In the genomic region with DNA sequence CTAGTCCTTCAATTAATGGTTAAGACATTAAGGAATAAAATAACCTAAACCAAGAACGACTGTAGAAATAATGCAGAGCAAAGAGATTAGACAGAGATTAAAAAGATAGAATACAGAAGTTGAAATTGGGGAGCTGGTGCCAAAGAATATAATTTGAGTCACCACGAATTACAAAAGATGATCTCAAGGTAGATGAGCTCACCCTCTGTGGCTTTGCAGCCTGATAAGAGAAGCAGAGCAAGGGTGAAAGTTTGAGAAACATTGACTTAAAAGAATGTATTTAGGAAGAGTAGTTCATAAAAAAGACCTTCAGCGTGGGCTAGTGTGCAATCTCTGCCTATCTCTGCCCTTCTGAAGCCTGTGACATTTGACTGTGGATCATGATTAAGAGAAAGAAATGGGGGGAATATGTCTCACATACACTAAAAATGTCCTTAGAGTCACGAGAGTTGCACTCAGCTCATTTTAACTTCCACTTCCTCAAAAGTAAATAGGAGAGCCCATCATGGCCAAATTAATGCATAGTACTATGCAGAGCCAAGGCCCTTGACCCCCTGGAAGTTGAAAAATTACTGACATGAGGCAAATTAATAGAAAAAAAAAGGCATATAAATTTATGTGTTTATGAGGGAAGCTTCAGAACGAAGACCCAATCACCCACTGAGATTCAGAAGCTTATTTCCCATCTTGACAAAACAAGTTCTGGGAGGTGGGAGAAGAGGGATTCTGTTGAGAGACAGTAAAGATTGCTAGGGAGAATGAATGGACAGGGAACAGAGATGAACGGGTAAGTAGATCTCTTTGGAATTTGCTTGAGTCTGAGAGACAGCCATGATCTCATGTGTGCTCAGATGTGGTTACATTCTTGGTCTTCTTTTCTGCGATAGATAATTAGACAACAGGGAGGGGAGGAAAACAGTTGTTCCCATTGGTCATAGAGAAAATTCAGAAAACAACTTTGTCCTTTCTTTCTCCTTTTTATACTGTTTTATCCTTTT, we compare ENCODE assay signal across 1 cellular context.
A peak's percentile ranks its signal among the peaks of the same experiment; 100 is the strongest.
TF ChIP-seq lines count a peak whose summit lies in the region.

No MANE protein-coding gene starts in this region.

TF ChIP-seq in GM12878, 131 proteins besides CTCF, POLR2A, EP300 and RAD21 (continued from another document):
- TF ChIP-seq NR2C1 (IDR thresholded peaks at IDR 0.05) (no peak), SPI1 (IDR thresholded peaks at IDR 0.05; ENCODE audit: borderline replicate concordance, insufficient read depth, low read depth, low read length) (peak; percentile 58; the same call in 1 of the 2 replicates), ZZZ3 (IDR thresholded peaks at IDR 0.05; ENCODE audit: control insufficient read depth, insufficient read length, low read depth) (no peak), SREBF2 (IDR thresholded peaks at IDR 0.05; ENCODE audit: low read length) (no peak), NR2F1 (conservative IDR thresholded peaks at IDR 0.05) (no peak), CBX3 (IDR thresholded peaks at IDR 0.05; ENCODE audit: borderline replicate concordance, low read depth) (no peak), PML (IDR thresholded peaks at IDR 0.05; ENCODE audit: low read length) (no peak), BHLHE40 (IDR thresholded peaks at IDR 0.05; ENCODE audit: borderline replicate concordance in 1 of 2, low read depth in 2 of 2, low read length in 1 of 2) (peak in 1 of 2 experiments; percentile 61; a peak in 2 of 4 replicates)
- TF ChIP-seq, protein P1, sequence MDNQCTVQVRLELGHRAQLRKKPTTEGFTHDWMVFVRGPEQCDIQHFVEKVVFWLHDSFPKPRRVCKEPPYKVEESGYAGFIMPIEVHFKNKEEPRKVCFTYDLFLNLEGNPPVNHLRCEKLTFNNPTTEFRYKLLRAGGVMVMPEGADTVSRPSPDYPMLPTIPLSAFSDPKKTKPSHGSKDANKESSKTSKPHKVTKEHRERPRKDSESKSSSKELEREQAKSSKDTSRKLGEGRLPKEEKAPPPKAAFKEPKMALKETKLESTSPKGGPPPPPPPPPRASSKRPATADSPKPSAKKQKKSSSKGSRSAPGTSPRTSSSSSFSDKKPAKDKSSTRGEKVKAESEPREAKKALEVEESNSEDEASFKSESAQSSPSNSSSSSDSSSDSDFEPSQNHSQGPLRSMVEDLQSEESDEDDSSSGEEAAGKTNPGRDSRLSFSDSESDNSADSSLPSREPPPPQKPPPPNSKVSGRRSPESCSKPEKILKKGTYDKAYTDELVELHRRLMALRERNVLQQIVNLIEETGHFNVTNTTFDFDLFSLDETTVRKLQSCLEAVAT (IDR thresholded peaks at IDR 0.05): no peak
- TF ChIP-seq, protein P2, sequence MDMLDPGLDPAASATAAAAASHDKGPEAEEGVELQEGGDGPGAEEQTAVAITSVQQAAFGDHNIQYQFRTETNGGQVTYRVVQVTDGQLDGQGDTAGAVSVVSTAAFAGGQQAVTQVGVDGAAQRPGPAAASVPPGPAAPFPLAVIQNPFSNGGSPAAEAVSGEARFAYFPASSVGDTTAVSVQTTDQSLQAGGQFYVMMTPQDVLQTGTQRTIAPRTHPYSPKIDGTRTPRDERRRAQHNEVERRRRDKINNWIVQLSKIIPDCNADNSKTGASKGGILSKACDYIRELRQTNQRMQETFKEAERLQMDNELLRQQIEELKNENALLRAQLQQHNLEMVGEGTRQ (IDR thresholded peaks at IDR 0.05; ENCODE audit: borderline replicate concordance, low read depth, low read length): no peak
- TF ChIP-seq, protein P3, sequence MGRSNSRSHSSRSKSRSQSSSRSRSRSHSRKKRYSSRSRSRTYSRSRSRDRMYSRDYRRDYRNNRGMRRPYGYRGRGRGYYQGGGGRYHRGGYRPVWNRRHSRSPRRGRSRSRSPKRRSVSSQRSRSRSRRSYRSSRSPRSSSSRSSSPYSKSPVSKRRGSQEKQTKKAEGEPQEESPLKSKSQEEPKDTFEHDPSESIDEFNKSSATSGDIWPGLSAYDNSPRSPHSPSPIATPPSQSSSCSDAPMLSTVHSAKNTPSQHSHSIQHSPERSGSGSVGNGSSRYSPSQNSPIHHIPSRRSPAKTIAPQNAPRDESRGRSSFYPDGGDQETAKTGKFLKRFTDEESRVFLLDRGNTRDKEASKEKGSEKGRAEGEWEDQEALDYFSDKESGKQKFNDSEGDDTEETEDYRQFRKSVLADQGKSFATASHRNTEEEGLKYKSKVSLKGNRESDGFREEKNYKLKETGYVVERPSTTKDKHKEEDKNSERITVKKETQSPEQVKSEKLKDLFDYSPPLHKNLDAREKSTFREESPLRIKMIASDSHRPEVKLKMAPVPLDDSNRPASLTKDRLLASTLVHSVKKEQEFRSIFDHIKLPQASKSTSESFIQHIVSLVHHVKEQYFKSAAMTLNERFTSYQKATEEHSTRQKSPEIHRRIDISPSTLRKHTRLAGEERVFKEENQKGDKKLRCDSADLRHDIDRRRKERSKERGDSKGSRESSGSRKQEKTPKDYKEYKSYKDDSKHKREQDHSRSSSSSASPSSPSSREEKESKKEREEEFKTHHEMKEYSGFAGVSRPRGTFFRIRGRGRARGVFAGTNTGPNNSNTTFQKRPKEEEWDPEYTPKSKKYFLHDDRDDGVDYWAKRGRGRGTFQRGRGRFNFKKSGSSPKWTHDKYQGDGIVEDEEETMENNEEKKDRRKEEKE (IDR thresholded peaks at IDR 0.05): no peak
